ENCODE assay signal across 8 cellular contexts in genomic region chr1:11478571-11479374, GRCh38. TPM values are rescaled to one million over a fixed set of nuclear protein-coding genes. Genes with fewer than 3 reads are reported as not detected.
DNase-seq lines count a peak whose midpoint lies in the region; ATAC-seq and TF ChIP-seq lines count a peak whose summit lies in the region.

TSS of gene DISP3 (plus strand) at chr1:11479155. CDS start at chr1:11500993, 21,838 bp downstream.

- TF ChIP-seq CTCF in GM20000 (IDR thresholded peaks at IDR 0.05; ENCODE audit: extremely low read depth, missing control alignments), result peak; percentile 31
- peak; percentile 86 for TF ChIP-seq CTCF in foreskin keratinocyte (conservative IDR thresholded peaks at IDR 0.05)
- no peak for TF ChIP-seq CTCF in omental fat pad (IDR thresholded peaks at IDR 0.05)

- in situ Hi-C loops in KBM-7 (cut with MboI; ENCODE audit: low pct_unique_long_range_greater_than_20kb, low sequenced_read_pairs), result no loop called here

- DNase-seq in COLO829 (ENCODE audit: low spot score) (peak; percentile 57), GM20000 (ENCODE audit: low spot score) (peak; percentile 95), KBM-7 (peak; percentile 86), RPMI8226 (peak; percentile 94), foreskin keratinocyte (peak; percentile 9 to 44), omental fat pad (ENCODE audit: low spot score) (no peak)
- peak; percentile 86 for DNase-seq in activated effector memory CD4-positive, alpha-beta T cell treated with anti-CD3 and anti-CD28 coated beads, Interleukin-2, amount 50 U/mL, for 16 hours

- ATAC-seq in foreskin keratinocyte (peak; percentile 79), omental fat pad (ENCODE audit: low FRiP score) (peak; percentile 65)

- H3K27ac ChIP-seq in foreskin keratinocyte (no peak within 1 kb of the TSS), temporal lobe (ENCODE audit: low read depth, low read length) (no peak within 1 kb of the TSS)

- peaks cover 48% of the 10 kb centered on the region for H3K27me3 ChIP-seq in foreskin keratinocyte

- no peaks in the 10 kb centered on the region for H3K4me1 ChIP-seq in foreskin keratinocyte

RNA-seq across cellular contexts. Expression of gene DISP3, which starts in this region (rescaled TPM):
- total RNA-seq in foreskin keratinocyte (0.07 TPM in 1 of 2 replicates, not detected in the other), omental fat pad (under 1 TPM in 1 of 4 donors, not detected in 3; 0.09 TPM), temporal lobe (21.9 TPM)
- polyA plus RNA-seq in foreskin keratinocyte, result 0.02 TPM in 1 of 2 replicates, not detected in the other

Comparison
In these comparisons a context has a peak if more than half of its experiments do, and no peak if none do; other contexts are left out.
1. RNA of gene DISP3 (total RNA-seq): 21.9 TPM in temporal lobe (single experiment); 0.07 TPM in foreskin keratinocyte and 0.09 TPM in omental fat pad; every median in the first group is over 10 times any median in the second.
2. Peak in DNase-seq and ATAC-seq in foreskin keratinocyte; RNA of the gene not detected or under 1 TPM.
3. Peak in ATAC-seq in omental fat pad; RNA of the gene not detected or under 1 TPM.
4. CTCF ChIP-seq: peak in GM20000 (single experiment) and foreskin keratinocyte (single experiment); none in omental fat pad (0 of 3).